Comparison of ENCODE assay signal across 1 cellular context in the genomic region with DNA sequence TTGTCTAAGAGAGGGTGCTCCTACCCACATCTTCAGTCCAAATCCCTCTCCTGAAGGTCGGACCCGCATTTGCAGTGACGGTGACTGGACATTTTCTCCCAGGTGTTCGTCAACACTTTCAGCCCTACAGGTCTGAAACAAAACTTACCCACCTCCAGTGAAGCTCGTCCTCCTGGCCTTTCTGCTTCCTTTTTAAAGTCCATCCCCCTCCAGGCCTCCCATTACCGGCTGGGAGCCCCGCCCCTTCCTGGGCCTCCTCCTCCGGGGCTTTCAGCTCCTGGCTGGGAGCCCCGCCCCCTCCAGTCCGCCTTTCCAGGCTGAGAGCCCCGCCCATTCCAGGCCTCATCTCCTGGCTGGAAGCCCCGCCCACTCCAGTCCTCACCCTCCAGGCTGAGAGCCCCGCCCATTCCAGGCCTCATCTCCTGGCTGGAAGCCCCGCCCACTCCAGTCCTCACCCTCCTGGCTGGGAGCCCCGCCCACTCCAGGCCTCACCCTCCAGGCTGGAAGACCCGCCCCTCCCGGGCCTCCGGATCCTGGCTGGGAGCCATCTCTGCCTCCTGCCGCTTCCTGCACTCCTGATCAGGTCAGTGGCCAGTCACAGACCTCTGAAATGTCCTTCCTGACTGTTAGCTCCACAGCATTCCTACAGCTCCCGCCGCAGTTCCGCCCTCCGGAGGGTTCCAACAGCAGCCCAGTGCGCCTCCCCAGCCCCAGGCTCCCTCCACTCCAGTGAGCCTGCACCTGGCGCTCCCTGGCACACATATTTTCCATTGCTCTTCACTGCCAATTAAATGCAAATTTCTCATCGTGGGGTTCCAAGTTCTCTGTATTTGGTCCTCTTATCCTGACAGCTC.
TF ChIP-seq lines count a peak whose summit lies in the region.

No MANE protein-coding gene starts in this region.

TF ChIP-seq in K562, 482 proteins besides CTCF, POLR2A, EP300 and RAD21 (continued from another document and continues in another):
- TF ChIP-seq ZNF165 (CRISPR knock-in tag; IDR thresholded peaks at IDR 0.05; ENCODE audit: borderline replicate concordance), result no peak
- TF ChIP-seq MCM5 (IDR thresholded peaks at IDR 0.05; ENCODE audit: low read depth), result no peak
- no peak for TF ChIP-seq ZNF76 (CRISPR knock-in tag; IDR thresholded peaks at IDR 0.05; ENCODE audit: borderline replicate concordance)
- TF ChIP-seq, protein P1, sequence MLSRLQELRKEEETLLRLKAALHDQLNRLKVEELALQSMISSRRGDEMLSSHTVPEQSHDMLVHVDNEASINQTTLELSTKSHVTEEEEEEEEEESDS (CRISPR knock-in tag; IDR thresholded peaks at IDR 0.05), result no peak
- TF ChIP-seq, protein P2, sequence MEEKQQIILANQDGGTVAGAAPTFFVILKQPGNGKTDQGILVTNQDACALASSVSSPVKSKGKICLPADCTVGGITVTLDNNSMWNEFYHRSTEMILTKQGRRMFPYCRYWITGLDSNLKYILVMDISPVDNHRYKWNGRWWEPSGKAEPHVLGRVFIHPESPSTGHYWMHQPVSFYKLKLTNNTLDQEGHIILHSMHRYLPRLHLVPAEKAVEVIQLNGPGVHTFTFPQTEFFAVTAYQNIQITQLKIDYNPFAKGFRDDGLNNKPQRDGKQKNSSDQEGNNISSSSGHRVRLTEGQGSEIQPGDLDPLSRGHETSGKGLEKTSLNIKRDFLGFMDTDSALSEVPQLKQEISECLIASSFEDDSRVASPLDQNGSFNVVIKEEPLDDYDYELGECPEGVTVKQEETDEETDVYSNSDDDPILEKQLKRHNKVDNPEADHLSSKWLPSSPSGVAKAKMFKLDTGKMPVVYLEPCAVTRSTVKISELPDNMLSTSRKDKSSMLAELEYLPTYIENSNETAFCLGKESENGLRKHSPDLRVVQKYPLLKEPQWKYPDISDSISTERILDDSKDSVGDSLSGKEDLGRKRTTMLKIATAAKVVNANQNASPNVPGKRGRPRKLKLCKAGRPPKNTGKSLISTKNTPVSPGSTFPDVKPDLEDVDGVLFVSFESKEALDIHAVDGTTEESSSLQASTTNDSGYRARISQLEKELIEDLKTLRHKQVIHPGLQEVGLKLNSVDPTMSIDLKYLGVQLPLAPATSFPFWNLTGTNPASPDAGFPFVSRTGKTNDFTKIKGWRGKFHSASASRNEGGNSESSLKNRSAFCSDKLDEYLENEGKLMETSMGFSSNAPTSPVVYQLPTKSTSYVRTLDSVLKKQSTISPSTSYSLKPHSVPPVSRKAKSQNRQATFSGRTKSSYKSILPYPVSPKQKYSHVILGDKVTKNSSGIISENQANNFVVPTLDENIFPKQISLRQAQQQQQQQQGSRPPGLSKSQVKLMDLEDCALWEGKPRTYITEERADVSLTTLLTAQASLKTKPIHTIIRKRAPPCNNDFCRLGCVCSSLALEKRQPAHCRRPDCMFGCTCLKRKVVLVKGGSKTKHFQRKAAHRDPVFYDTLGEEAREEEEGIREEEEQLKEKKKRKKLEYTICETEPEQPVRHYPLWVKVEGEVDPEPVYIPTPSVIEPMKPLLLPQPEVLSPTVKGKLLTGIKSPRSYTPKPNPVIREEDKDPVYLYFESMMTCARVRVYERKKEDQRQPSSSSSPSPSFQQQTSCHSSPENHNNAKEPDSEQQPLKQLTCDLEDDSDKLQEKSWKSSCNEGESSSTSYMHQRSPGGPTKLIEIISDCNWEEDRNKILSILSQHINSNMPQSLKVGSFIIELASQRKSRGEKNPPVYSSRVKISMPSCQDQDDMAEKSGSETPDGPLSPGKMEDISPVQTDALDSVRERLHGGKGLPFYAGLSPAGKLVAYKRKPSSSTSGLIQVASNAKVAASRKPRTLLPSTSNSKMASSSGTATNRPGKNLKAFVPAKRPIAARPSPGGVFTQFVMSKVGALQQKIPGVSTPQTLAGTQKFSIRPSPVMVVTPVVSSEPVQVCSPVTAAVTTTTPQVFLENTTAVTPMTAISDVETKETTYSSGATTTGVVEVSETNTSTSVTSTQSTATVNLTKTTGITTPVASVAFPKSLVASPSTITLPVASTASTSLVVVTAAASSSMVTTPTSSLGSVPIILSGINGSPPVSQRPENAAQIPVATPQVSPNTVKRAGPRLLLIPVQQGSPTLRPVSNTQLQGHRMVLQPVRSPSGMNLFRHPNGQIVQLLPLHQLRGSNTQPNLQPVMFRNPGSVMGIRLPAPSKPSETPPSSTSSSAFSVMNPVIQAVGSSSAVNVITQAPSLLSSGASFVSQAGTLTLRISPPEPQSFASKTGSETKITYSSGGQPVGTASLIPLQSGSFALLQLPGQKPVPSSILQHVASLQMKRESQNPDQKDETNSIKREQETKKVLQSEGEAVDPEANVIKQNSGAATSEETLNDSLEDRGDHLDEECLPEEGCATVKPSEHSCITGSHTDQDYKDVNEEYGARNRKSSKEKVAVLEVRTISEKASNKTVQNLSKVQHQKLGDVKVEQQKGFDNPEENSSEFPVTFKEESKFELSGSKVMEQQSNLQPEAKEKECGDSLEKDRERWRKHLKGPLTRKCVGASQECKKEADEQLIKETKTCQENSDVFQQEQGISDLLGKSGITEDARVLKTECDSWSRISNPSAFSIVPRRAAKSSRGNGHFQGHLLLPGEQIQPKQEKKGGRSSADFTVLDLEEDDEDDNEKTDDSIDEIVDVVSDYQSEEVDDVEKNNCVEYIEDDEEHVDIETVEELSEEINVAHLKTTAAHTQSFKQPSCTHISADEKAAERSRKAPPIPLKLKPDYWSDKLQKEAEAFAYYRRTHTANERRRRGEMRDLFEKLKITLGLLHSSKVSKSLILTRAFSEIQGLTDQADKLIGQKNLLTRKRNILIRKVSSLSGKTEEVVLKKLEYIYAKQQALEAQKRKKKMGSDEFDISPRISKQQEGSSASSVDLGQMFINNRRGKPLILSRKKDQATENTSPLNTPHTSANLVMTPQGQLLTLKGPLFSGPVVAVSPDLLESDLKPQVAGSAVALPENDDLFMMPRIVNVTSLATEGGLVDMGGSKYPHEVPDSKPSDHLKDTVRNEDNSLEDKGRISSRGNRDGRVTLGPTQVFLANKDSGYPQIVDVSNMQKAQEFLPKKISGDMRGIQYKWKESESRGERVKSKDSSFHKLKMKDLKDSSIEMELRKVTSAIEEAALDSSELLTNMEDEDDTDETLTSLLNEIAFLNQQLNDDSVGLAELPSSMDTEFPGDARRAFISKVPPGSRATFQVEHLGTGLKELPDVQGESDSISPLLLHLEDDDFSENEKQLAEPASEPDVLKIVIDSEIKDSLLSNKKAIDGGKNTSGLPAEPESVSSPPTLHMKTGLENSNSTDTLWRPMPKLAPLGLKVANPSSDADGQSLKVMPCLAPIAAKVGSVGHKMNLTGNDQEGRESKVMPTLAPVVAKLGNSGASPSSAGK (IDR thresholded peaks at IDR 0.05), result no peak
- no peak for TF ChIP-seq ESRRB (CRISPR knock-in tag; IDR thresholded peaks at IDR 0.05; ENCODE audit: borderline replicate concordance)
- no peak for TF ChIP-seq KLF6 (CRISPR knock-in tag; IDR thresholded peaks at IDR 0.05; ENCODE audit: borderline replicate concordance)
- no peak for TF ChIP-seq RBM17 (IDR thresholded peaks at IDR 0.05; ENCODE audit: borderline replicate concordance, low read depth, low read length)
- TF ChIP-seq RBBP5 (IDR thresholded peaks at IDR 0.05; ENCODE audit: borderline replicate concordance, insufficient read depth, low read length, poor library complexity, severe bottlenecking), result peak; percentile 66
- no peak for TF ChIP-seq MEF2D (tag; conservative IDR thresholded peaks at IDR 0.05; ENCODE audit: low read depth)
- TF ChIP-seq, protein P3, sequence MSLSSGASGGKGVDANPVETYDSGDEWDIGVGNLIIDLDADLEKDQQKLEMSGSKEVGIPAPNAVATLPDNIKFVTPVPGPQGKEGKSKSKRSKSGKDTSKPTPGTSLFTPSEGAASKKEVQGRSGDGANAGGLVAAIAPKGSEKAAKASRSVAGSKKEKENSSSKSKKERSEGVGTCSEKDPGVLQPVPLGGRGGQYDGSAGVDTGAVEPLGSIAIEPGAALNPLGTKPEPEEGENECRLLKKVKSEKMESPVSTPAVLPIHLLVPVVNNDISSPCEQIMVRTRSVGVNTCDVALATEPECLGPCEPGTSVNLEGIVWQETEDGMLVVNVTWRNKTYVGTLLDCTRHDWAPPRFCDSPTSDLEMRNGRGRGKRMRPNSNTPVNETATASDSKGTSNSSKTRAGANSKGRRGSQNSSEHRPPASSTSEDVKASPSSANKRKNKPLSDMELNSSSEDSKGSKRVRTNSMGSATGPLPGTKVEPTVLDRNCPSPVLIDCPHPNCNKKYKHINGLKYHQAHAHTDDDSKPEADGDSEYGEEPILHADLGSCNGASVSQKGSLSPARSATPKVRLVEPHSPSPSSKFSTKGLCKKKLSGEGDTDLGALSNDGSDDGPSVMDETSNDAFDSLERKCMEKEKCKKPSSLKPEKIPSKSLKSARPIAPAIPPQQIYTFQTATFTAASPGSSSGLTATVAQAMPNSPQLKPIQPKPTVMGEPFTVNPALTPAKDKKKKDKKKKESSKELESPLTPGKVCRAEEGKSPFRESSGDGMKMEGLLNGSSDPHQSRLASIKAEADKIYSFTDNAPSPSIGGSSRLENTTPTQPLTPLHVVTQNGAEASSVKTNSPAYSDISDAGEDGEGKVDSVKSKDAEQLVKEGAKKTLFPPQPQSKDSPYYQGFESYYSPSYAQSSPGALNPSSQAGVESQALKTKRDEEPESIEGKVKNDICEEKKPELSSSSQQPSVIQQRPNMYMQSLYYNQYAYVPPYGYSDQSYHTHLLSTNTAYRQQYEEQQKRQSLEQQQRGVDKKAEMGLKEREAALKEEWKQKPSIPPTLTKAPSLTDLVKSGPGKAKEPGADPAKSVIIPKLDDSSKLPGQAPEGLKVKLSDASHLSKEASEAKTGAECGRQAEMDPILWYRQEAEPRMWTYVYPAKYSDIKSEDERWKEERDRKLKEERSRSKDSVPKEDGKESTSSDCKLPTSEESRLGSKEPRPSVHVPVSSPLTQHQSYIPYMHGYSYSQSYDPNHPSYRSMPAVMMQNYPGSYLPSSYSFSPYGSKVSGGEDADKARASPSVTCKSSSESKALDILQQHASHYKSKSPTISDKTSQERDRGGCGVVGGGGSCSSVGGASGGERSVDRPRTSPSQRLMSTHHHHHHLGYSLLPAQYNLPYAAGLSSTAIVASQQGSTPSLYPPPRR (CRISPR knock-in tag; IDR thresholded peaks at IDR 0.05; ENCODE audit: borderline replicate concordance), result no peak
- TF ChIP-seq KDM2B (CRISPR knock-in tag; IDR thresholded peaks at IDR 0.05), result no peak
- TF ChIP-seq ILF3 (IDR thresholded peaks at IDR 0.05; ENCODE audit: borderline replicate concordance), result no peak
- TF ChIP-seq HDAC2 (IDR thresholded peaks at IDR 0.05), result 0 out of 2 replicates have a peak, but pooled peaks have one; percentile 40
- no peak for TF ChIP-seq ZSCAN29 (IDR thresholded peaks at IDR 0.05)
- no peak for TF ChIP-seq ZNF444 (CRISPR knock-in tag; IDR thresholded peaks at IDR 0.05)
- TF ChIP-seq, protein P4, sequence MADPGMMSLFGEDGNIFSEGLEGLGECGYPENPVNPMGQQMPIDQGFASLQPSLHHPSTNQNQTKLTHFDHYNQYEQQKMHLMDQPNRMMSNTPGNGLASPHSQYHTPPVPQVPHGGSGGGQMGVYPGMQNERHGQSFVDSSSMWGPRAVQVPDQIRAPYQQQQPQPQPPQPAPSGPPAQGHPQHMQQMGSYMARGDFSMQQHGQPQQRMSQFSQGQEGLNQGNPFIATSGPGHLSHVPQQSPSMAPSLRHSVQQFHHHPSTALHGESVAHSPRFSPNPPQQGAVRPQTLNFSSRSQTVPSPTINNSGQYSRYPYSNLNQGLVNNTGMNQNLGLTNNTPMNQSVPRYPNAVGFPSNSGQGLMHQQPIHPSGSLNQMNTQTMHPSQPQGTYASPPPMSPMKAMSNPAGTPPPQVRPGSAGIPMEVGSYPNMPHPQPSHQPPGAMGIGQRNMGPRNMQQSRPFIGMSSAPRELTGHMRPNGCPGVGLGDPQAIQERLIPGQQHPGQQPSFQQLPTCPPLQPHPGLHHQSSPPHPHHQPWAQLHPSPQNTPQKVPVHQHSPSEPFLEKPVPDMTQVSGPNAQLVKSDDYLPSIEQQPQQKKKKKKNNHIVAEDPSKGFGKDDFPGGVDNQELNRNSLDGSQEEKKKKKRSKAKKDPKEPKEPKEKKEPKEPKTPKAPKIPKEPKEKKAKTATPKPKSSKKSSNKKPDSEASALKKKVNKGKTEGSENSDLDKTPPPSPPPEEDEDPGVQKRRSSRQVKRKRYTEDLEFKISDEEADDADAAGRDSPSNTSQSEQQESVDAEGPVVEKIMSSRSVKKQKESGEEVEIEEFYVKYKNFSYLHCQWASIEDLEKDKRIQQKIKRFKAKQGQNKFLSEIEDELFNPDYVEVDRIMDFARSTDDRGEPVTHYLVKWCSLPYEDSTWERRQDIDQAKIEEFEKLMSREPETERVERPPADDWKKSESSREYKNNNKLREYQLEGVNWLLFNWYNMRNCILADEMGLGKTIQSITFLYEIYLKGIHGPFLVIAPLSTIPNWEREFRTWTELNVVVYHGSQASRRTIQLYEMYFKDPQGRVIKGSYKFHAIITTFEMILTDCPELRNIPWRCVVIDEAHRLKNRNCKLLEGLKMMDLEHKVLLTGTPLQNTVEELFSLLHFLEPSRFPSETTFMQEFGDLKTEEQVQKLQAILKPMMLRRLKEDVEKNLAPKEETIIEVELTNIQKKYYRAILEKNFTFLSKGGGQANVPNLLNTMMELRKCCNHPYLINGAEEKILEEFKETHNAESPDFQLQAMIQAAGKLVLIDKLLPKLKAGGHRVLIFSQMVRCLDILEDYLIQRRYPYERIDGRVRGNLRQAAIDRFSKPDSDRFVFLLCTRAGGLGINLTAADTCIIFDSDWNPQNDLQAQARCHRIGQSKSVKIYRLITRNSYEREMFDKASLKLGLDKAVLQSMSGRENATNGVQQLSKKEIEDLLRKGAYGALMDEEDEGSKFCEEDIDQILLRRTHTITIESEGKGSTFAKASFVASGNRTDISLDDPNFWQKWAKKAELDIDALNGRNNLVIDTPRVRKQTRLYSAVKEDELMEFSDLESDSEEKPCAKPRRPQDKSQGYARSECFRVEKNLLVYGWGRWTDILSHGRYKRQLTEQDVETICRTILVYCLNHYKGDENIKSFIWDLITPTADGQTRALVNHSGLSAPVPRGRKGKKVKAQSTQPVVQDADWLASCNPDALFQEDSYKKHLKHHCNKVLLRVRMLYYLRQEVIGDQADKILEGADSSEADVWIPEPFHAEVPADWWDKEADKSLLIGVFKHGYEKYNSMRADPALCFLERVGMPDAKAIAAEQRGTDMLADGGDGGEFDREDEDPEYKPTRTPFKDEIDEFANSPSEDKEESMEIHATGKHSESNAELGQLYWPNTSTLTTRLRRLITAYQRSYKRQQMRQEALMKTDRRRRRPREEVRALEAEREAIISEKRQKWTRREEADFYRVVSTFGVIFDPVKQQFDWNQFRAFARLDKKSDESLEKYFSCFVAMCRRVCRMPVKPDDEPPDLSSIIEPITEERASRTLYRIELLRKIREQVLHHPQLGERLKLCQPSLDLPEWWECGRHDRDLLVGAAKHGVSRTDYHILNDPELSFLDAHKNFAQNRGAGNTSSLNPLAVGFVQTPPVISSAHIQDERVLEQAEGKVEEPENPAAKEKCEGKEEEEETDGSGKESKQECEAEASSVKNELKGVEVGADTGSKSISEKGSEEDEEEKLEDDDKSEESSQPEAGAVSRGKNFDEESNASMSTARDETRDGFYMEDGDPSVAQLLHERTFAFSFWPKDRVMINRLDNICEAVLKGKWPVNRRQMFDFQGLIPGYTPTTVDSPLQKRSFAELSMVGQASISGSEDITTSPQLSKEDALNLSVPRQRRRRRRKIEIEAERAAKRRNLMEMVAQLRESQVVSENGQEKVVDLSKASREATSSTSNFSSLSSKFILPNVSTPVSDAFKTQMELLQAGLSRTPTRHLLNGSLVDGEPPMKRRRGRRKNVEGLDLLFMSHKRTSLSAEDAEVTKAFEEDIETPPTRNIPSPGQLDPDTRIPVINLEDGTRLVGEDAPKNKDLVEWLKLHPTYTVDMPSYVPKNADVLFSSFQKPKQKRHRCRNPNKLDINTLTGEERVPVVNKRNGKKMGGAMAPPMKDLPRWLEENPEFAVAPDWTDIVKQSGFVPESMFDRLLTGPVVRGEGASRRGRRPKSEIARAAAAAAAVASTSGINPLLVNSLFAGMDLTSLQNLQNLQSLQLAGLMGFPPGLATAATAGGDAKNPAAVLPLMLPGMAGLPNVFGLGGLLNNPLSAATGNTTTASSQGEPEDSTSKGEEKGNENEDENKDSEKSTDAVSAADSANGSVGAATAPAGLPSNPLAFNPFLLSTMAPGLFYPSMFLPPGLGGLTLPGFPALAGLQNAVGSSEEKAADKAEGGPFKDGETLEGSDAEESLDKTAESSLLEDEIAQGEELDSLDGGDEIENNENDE (IDR thresholded peaks at IDR 0.05; ENCODE audit: low read depth, low read length), result no peak
- no peak for TF ChIP-seq ZNF121 (CRISPR knock-in tag; conservative IDR thresholded peaks at IDR 0.05)
